In genomic region chr9:137129456-137130175, GRCh38 we compare ENCODE assay signal across 8 cellular contexts. TPM values are rescaled to one million over a fixed set of nuclear protein-coding genes. Genes with fewer than 3 reads are reported as not detected.
A peak's percentile ranks its signal among the peaks of the same experiment; 100 is the strongest.
DNase-seq lines count a peak whose midpoint lies in the region; ATAC-seq and TF ChIP-seq lines count a peak whose summit lies in the region.

No MANE protein-coding gene starts in this region.

- POLR2A ChIA-PET in WTC11 (lab: Charles Lee) = interaction anchor here (1.0 to 1.6 kb wide), 8 partner anchors 9 to 519 kb away, joined by 3 to 9 read pairs (median 6); partner anchors contain the start of genes GRIN1, MAN1B1, TPRN and TUBB4B

- H3K27me3 Mint-ChIP-seq in WTC11 (ENCODE audit: low read depth) = peaks cover 23% of the 10 kb centered on the region
- H3K27me3 Mint-ChIP-seq in immature natural killer cell (ENCODE audit: low read depth in 3 of 3) = peaks cover 11 to 20% (median 11%) of the 10 kb centered on the region in 3 donors

- H3F3A ChIP-seq in smooth muscle cell (ENCODE audit: low read depth) = no peaks in the 10 kb centered on the region

- no peak overlapping the region for H3K27ac Mint-ChIP-seq in WTC11
- H3K27ac Mint-ChIP-seq in immature natural killer cell = peak overlapping the region; percentile 67 to 83 (median 75)

- peak overlapping the region; percentile 19 for H2AFZ ChIP-seq in ACC112 (ENCODE audit: low read length, unreplicated experiment)
- peak overlapping the region; percentile 98 for H2AFZ ChIP-seq in smooth muscle cell (ENCODE audit: low read depth)

- peak overlapping the region; percentile 90 for H3K4me2 ChIP-seq in smooth muscle cell

- H3K27me3 ChIP-seq in ACC112 (ENCODE audit: insufficient read depth, low read length) (no peaks in the 10 kb centered on the region), smooth muscle cell (ENCODE audit: low read depth) (peaks cover 8% of the 10 kb centered on the region)

- H3K4me3 ChIP-seq in ACC112 (ENCODE audit: low read depth, low read length) = peak overlapping the region; percentile 80
- H3K4me3 ChIP-seq in cardiac fibroblast (replicated peaks in 1 of 2; ENCODE audit: low read depth in 2 of 2, low read length in 2 of 2) = peak overlapping the region; percentile 75 to 79
- H3K4me3 ChIP-seq in smooth muscle cell = peak overlapping the region; percentile 79

- ATAC-seq in GM18868 (IDR thresholded peaks at IDR 0.05; ENCODE audit: unreplicated experiment) (peak; percentile 90), HG03108 (IDR thresholded peaks at IDR 0.05; ENCODE audit: unreplicated experiment) (peak; percentile 76), WTC11 (peak; percentile 96)

- H4K20me1 ChIP-seq in smooth muscle cell (ENCODE audit: low read depth) = peaks cover 13% of the 10 kb centered on the region

- H3K4me3 Mint-ChIP-seq in WTC11 (peak overlapping the region; percentile 78), immature natural killer cell (peak overlapping the region; percentile 85 to 92 (median 87))

- H3K9ac ChIP-seq in smooth muscle cell (ENCODE audit: low read depth) = peak overlapping the region; percentile 42

- peak; percentile 97 for DNase-seq in NCI-H2196 (lab: John Stamatoyannopoulos, UW; ENCODE audit: unreplicated experiment)
- peak; percentile 87 for DNase-seq in WTC11 (ENCODE audit: low spot score)
- peak; percentile 92 to 93 for DNase-seq in cardiac fibroblast (ENCODE audit: low read depth in 2 of 2)
- peak; percentile 86 to 88 (median 88) for DNase-seq in immature natural killer cell
- DNase-seq in smooth muscle cell (lab: John Stamatoyannopoulos, UW; ENCODE audit: unreplicated experiment) = peak; percentile 63

- no peaks in the 10 kb centered on the region for H3K36me3 Mint-ChIP-seq in WTC11
- H3K36me3 Mint-ChIP-seq in immature natural killer cell = no peaks in the 10 kb centered on the region

- no peaks in the 10 kb centered on the region for H3K9me3 Mint-ChIP-seq in WTC11
- H3K9me3 Mint-ChIP-seq in immature natural killer cell = peaks cover 0 to 2% (median 0%) of the 10 kb centered on the region in 6 donors

- H3K79me2 ChIP-seq in ACC112 (ENCODE audit: control insufficient read depth, insufficient read depth, low read length, unreplicated experiment) = peaks cover 25% of the 10 kb centered on the region
- H3K79me2 ChIP-seq in smooth muscle cell (ENCODE audit: low read depth) = peaks cover 24% of the 10 kb centered on the region

- no peaks in the 10 kb centered on the region for H3K36me3 ChIP-seq in ACC112 (ENCODE audit: insufficient read depth, low read length)
- H3K36me3 ChIP-seq in smooth muscle cell (ENCODE audit: low read depth) = no peaks in the 10 kb centered on the region

- H3K4me1 Mint-ChIP-seq in WTC11 (peaks cover 14% of the 10 kb centered on the region), immature natural killer cell (peaks cover 30 to 31% of the 10 kb centered on the region in 2 donors)

- no peaks in the 10 kb centered on the region for H3K9me3 ChIP-seq in smooth muscle cell (replicated peaks; ENCODE audit: low read depth)

- H3K27ac ChIP-seq in ACC112 (ENCODE audit: low read depth, low read length) (peak overlapping the region; percentile 22; the same call in 1 of the 2 replicates), smooth muscle cell (ENCODE audit: low read depth) (no peak overlapping the region)

- CTCF ChIA-PET in WTC11 (lab: Charles Lee) = interaction anchor here (0.7 to 3.1 kb wide), 29 partner anchors 8 to 185 kb away, joined by 3 to 31 read pairs (median 7); partner anchors contain the start of genes ANAPC2, CYSRT1, DPP7 and FBXW5

- TF ChIP-seq CTCF in WTC11 (IDR thresholded peaks at IDR 0.05) = no peak
- no peak for TF ChIP-seq CTCF in cardiac fibroblast (IDR thresholded peaks at IDR 0.05; ENCODE audit: low read depth, low read length)
- no peak for TF ChIP-seq CTCF in smooth muscle cell (IDR thresholded peaks at IDR 0.05; ENCODE audit: borderline replicate concordance, insufficient read depth, poor library complexity, severe bottlenecking)

- H3K4me1 ChIP-seq in ACC112 (ENCODE audit: control insufficient read depth, insufficient read depth, low read length, unreplicated experiment) = peaks cover 15% of the 10 kb centered on the region
- peaks cover 5% of the 10 kb centered on the region for H3K4me1 ChIP-seq in smooth muscle cell (ENCODE audit: low read depth)

- WGBS in smooth muscle cell (ENCODE audit: low lambda C conversion rate) = 1% methylated on average over 84 of the region's 86 CpGs

TF ChIP-seq in WTC11, 78 proteins besides CTCF, POLR2A, EP300 and RAD21 (continues in another document):
- no peak for TF ChIP-seq SMAD4 (CRISPR knock-in tag; IDR thresholded peaks at IDR 0.05)
- peak; percentile 74 for TF ChIP-seq ZNF232 (CRISPR knock-in tag; IDR thresholded peaks at IDR 0.05)
- TF ChIP-seq NFE2L1 (CRISPR knock-in tag; IDR thresholded peaks at IDR 0.05) = peak; percentile 74; the same call in 1 of the 2 replicates
- TF ChIP-seq USF1 (CRISPR knock-in tag; IDR thresholded peaks at IDR 0.05) = peak; percentile 49; the same call in 1 of the 2 replicates
- TF ChIP-seq JUN (CRISPR knock-in tag; IDR thresholded peaks at IDR 0.05) = no peak
- peak; percentile 87 for TF ChIP-seq HMGXB4 (CRISPR knock-in tag; IDR thresholded peaks at IDR 0.05)
- peak; percentile 90 for TF ChIP-seq ETV6 (CRISPR knock-in tag; IDR thresholded peaks at IDR 0.05)
- TF ChIP-seq E2F5 (CRISPR knock-in tag; IDR thresholded peaks at IDR 0.05) = peak; percentile 69
- TF ChIP-seq ZNF281 (CRISPR knock-in tag; IDR thresholded peaks at IDR 0.05) = no peak
- 0 out of 2 replicates have a peak, but pooled peaks have one; percentile 9 for TF ChIP-seq NR2C2 (CRISPR knock-in tag; IDR thresholded peaks at IDR 0.05)
- TF ChIP-seq IRF2 (CRISPR knock-in tag; IDR thresholded peaks at IDR 0.05; ENCODE audit: borderline replicate concordance, low read depth) = 0 out of 2 replicates have a peak, but pooled peaks have one; percentile 49

RNA-seq across cellular contexts. Expression of gene GRIN1, which starts 9.3 kb away (rescaled TPM):
- total RNA-seq in WTC11 (2021) (4.0 to 6.6 TPM (median 4.1 TPM) in 3 replicates), smooth muscle cell (not detected in 2 replicates)
- polyA plus RNA-seq in immature natural killer cell (not detected), smooth muscle cell (0.44 TPM in 1 of 2 replicates, not detected in the other)

RNA-seq across cellular contexts. Expression of gene DPP7, which starts 15.1 kb away (rescaled TPM):
- 38.9 to 43.7 TPM (median 42.1 TPM) in 3 replicates for total RNA-seq in WTC11 (2021)
- 100 to 1,000 TPM; 136 to 176 (median 168) TPM for polyA plus RNA-seq in immature natural killer cell
- total RNA-seq in smooth muscle cell = 50.6 and 51.4 TPM in 2 replicates
- 170 and 171 TPM in 2 replicates for polyA plus RNA-seq in smooth muscle cell

RNA-seq across cellular contexts. Expression of gene LRRC26, which starts 40.2 kb away (rescaled TPM):
- total RNA-seq in WTC11 (2021) = 1.1 to 2.2 TPM (median 2.1 TPM) in 3 replicates
- 1 to 10 TPM in 1 of 3 donors, under 1 TPM in 1, not detected in 1; 0.22 to 2.1 TPM for polyA plus RNA-seq in immature natural killer cell
- total RNA-seq in smooth muscle cell = not detected in 2 replicates
- polyA plus RNA-seq in smooth muscle cell = not detected in 2 replicates

RNA-seq across cellular contexts. Expression of gene TMEM210, which starts 42.2 kb away (rescaled TPM):
- total RNA-seq in WTC11 (2021) (not detected in 3 replicates), smooth muscle cell (not detected in 2 replicates)
- polyA plus RNA-seq in immature natural killer cell (not detected), smooth muscle cell (not detected in 2 replicates)

RNA-seq across cellular contexts. Expression of gene MAN1B1, which starts 42.8 kb away (rescaled TPM):
- total RNA-seq in WTC11 (2021) (44.9 to 57.1 TPM (median 47.1 TPM) in 3 replicates), smooth muscle cell (62.9 and 70.9 TPM in 2 replicates)
- polyA plus RNA-seq in immature natural killer cell (10 to 100 TPM; 59.7 to 71.8 (median 66.1) TPM), smooth muscle cell (97.1 and 109 TPM in 2 replicates)
